In the genomic region with DNA sequence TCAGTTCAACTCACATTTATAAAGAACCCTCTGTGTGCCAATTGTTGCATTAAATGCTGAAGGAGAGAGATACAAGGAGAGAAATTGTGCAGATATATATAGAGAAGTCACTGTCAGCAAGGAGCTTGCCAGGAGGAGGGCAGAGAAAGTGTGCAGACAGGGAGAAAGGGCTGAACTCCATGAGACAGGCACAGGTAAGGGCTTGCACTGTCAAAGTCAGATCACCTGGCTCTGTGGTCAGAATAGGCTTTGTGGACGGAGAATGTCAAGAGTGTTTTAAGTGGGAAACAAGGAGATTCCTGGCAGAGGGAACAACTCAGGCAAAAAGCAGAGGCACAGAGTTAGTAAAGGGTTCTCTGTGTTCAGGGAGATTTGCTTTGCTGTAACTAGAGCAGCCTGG, we compare ENCODE assay signal across 1 cellular context.
TF ChIP-seq lines count a peak whose summit lies in the region.

No MANE protein-coding gene starts in this region.

TF ChIP-seq in GM23338, 12 proteins besides CTCF, POLR2A, EP300 and RAD21 (continued from another document):
- TF ChIP-seq, protein P1, sequence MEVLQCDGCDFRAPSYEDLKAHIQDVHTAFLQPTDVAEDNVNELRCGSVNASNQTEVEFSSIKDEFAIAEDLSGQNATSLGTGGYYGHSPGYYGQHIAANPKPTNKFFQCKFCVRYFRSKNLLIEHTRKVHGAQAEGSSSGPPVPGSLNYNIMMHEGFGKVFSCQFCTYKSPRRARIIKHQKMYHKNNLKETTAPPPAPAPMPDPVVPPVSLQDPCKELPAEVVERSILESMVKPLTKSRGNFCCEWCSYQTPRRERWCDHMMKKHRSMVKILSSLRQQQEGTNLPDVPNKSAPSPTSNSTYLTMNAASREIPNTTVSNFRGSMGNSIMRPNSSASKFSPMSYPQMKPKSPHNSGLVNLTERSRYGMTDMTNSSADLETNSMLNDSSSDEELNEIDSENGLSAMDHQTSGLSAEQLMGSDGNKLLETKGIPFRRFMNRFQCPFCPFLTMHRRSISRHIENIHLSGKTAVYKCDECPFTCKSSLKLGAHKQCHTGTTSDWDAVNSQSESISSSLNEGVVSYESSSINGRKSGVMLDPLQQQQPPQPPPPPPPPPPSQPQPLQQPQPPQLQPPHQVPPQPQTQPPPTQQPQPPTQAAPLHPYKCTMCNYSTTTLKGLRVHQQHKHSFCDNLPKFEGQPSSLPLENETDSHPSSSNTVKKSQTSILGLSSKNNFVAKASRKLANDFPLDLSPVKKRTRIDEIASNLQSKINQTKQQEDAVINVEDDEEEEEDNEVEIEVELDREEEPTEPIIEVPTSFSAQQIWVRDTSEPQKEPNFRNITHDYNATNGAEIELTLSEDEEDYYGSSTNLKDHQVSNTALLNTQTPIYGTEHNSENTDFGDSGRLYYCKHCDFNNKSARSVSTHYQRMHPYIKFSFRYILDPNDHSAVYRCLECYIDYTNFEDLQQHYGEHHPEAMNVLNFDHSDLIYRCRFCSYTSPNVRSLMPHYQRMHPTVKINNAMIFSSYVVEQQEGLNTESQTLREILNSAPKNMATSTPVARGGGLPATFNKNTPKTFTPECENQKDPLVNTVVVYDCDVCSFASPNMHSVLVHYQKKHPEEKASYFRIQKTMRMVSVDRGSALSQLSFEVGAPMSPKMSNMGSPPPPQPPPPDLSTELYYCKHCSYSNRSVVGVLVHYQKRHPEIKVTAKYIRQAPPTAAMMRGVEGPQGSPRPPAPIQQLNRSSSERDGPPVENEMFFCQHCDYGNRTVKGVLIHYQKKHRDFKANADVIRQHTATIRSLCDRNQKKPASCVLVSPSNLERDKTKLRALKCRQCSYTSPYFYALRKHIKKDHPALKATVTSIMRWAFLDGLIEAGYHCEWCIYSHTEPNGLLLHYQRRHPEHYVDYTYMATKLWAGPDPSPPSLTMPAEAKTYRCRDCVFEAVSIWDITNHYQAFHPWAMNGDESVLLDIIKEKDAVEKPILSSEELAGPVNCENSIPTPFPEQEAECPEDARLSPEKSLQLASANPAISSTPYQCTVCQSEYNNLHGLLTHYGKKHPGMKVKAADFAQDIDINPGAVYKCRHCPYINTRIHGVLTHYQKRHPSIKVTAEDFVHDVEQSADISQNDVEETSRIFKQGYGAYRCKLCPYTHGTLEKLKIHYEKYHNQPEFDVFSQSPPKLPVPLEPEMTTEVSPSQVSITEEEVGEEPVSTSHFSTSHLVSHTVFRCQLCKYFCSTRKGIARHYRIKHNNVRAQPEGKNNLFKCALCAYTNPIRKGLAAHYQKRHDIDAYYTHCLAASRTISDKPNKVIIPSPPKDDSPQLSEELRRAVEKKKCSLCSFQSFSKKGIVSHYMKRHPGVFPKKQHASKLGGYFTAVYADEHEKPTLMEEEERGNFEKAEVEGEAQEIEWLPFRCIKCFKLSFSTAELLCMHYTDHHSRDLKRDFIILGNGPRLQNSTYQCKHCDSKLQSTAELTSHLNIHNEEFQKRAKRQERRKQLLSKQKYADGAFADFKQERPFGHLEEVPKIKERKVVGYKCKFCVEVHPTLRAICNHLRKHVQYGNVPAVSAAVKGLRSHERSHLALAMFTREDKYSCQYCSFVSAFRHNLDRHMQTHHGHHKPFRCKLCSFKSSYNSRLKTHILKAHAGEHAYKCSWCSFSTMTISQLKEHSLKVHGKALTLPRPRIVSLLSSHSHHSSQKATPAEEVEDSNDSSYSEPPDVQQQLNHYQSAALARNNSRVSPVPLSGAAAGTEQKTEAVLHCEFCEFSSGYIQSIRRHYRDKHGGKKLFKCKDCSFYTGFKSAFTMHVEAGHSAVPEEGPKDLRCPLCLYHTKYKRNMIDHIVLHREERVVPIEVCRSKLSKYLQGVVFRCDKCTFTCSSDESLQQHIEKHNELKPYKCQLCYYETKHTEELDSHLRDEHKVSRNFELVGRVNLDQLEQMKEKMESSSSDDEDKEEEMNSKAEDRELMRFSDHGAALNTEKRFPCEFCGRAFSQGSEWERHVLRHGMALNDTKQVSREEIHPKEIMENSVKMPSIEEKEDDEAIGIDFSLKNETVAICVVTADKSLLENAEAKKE (CRISPR knock-in tag; IDR thresholded peaks at IDR 0.05): no peak
- TF ChIP-seq, protein P2, sequence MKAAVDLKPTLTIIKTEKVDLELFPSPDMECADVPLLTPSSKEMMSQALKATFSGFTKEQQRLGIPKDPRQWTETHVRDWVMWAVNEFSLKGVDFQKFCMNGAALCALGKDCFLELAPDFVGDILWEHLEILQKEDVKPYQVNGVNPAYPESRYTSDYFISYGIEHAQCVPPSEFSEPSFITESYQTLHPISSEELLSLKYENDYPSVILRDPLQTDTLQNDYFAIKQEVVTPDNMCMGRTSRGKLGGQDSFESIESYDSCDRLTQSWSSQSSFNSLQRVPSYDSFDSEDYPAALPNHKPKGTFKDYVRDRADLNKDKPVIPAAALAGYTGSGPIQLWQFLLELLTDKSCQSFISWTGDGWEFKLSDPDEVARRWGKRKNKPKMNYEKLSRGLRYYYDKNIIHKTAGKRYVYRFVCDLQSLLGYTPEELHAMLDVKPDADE (IDR thresholded peaks at IDR 0.05): no peak
- TF ChIP-seq, protein P3, sequence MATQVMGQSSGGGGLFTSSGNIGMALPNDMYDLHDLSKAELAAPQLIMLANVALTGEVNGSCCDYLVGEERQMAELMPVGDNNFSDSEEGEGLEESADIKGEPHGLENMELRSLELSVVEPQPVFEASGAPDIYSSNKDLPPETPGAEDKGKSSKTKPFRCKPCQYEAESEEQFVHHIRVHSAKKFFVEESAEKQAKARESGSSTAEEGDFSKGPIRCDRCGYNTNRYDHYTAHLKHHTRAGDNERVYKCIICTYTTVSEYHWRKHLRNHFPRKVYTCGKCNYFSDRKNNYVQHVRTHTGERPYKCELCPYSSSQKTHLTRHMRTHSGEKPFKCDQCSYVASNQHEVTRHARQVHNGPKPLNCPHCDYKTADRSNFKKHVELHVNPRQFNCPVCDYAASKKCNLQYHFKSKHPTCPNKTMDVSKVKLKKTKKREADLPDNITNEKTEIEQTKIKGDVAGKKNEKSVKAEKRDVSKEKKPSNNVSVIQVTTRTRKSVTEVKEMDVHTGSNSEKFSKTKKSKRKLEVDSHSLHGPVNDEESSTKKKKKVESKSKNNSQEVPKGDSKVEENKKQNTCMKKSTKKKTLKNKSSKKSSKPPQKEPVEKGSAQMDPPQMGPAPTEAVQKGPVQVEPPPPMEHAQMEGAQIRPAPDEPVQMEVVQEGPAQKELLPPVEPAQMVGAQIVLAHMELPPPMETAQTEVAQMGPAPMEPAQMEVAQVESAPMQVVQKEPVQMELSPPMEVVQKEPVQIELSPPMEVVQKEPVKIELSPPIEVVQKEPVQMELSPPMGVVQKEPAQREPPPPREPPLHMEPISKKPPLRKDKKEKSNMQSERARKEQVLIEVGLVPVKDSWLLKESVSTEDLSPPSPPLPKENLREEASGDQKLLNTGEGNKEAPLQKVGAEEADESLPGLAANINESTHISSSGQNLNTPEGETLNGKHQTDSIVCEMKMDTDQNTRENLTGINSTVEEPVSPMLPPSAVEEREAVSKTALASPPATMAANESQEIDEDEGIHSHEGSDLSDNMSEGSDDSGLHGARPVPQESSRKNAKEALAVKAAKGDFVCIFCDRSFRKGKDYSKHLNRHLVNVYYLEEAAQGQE (IDR thresholded peaks at IDR 0.05; ENCODE audit: unreplicated experiment): no peak
- TF ChIP-seq CREB1 (CRISPR knock-in tag; IDR thresholded peaks at IDR 0.05; ENCODE audit: low read depth) (no peak), EZH2phosphoT487 (IDR thresholded peaks at IDR 0.05; ENCODE audit: unreplicated experiment) (no peak)
